ENCODE assay signal across 15 cellular contexts in the genomic region with DNA sequence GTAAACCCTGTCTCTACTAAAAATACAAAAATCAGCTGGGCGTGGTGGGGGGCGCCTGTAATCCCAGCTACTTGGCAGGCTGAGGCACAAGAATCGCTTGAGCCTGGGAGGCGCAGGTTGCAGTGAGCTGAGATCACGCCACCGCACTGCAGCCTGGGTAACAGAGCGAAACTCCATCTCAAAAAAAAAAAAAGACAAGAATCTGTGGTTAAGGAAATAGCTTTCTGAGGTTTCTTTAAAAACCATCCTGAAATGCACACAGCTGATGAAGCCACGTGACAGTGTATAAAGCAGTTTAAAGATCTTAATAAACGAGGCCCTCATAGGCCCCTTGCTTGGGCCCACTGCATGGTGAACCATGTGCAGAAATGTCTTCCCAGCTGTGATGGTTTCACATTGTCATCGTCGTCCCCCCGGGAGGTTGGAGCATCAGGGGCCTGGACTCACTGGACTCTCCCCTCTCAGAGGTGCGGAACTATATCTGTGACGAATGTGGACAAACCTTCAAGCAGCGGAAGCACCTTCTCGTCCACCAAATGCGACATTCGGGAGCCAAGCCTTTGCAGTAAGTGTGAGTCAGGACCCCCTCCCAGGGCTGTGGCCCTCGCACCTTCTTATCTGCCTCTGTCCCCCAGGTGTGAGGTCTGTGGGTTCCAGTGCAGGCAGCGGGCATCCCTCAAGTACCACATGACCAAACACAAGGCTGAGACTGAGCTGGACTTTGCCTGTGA. TPM values are rescaled to one million over a fixed set of nuclear protein-coding genes. Genes with fewer than 3 reads are reported as not detected.
DNase-seq lines count a peak whose midpoint lies in the region; ATAC-seq and TF ChIP-seq lines count a peak whose summit lies in the region.
"Had no signal": no experiment of that assay in that cellular context is flagged by ENCODE, and none has a peak within 500 bp of the region (broad histone marks: within the 10 kb centered on the region; RNA-seq: fewer than 3 reads in every experiment).

No MANE protein-coding gene starts in this region.

- H2AFZ ChIP-seq in HCT116 (ENCODE audit: low read depth, low read length, poor library complexity, severe bottlenecking), result no peak overlapping the region
- H2AFZ ChIP-seq in osteoblast (ENCODE audit: low read length), result no peak overlapping the region

- no peaks in the 10 kb centered on the region for H3K9me2 ChIP-seq in HCT116 (ENCODE audit: insufficient read depth)

- H3K9ac ChIP-seq in HCT116 (ENCODE audit: low read length), result no peak overlapping the region

- H4K20me1 ChIP-seq in HCT116 (ENCODE audit: insufficient read depth), result no peaks in the 10 kb centered on the region; the same call in 1 of the 2 replicates
- peaks cover 12% of the 10 kb centered on the region for H4K20me1 ChIP-seq in osteoblast (ENCODE audit: insufficient read depth, low read length)

- H3K9me3 Mint-ChIP-seq in activated naive CD4-positive, alpha-beta T cell treated with anti-CD3 and anti-CD28 coated beads, Interleukin-2, amount 50 U/mL, for 24 hours, result no peaks in the 10 kb centered on the region
- no peaks in the 10 kb centered on the region for H3K9me3 Mint-ChIP-seq in osteocyte (ENCODE audit: unreplicated experiment)
- H3K9me3 Mint-ChIP-seq: dendritic cell treated with granulocyte-macrophage colony-stimulating factor and Interleukin-4, amounts not matched to agents 40 ng/mL and 50 ng/mL, for 4 days had no signal

- BruUV-seq in HCT116 (replicated peaks; lab: Mats Ljungman, UMichigan), result no TSS peak

- RAD21 ChIA-PET in HCT116 (lab: Charles Lee; ENCODE audit: low non-redundant PET in 1 of 2, low total read pairs in 2 of 2, uncharacterized antibody in 2 of 2, unreplicated experiment in 2 of 2), result no interaction called here

- peak overlapping the region; percentile 19; the same call in 1 of the 2 replicates for H3K27ac ChIP-seq in HCT116 (ENCODE audit: low read depth, low read length)
- H3K27ac ChIP-seq in osteoblast (ENCODE audit: low read depth, low read length), result no peak overlapping the region
- H3K27ac ChIP-seq: right atrium auricular region, tibial artery, WERI-Rb-1 had no signal

- no peak for TF ChIP-seq CTCF in HCT116 (IDR thresholded peaks at IDR 0.05 in 2 of 3, conservative IDR thresholded peaks at IDR 0.05 in 1 of 3; ENCODE audit: borderline replicate concordance in 1 of 3, insufficient read depth in 1 of 3, low read depth in 2 of 3, low read length in 2 of 3)
- no peak for TF ChIP-seq CTCF in osteoblast (IDR thresholded peaks at IDR 0.05; ENCODE audit: extremely low read depth, low read depth, low read length)
- no peak for TF ChIP-seq CTCF in osteocyte (IDR thresholded peaks at IDR 0.05)

- ATAC-seq in HCT116 (no peak), GM18868 (IDR thresholded peaks at IDR 0.05; ENCODE audit: unreplicated experiment) (no peak)
- ATAC-seq: Right ventricle myocardium inferior had no signal

- TF ChIP-seq POLR2A in HCT116 (IDR thresholded peaks at IDR 0.05; ENCODE audit: borderline replicate concordance, extremely low read depth, insufficient read depth, insufficient read length), result no peak

- H3K27me3 ChIP-seq in HCT116 (ENCODE audit: insufficient read depth, low read length), result no peaks in the 10 kb centered on the region
- H3K27me3 ChIP-seq in osteoblast (ENCODE audit: insufficient read depth, low read length), result no peaks in the 10 kb centered on the region
- H3K27me3 ChIP-seq: right atrium auricular region, tibial artery had no signal

- no peak overlapping the region for H3K4me3 Mint-ChIP-seq in activated naive CD4-positive, alpha-beta T cell treated with anti-CD3 and anti-CD28 coated beads, Interleukin-2, amount 50 U/mL, for 24 hours
- no peak overlapping the region for H3K4me3 Mint-ChIP-seq in osteocyte (ENCODE audit: unreplicated experiment)
- H3K4me3 Mint-ChIP-seq: dendritic cell treated with granulocyte-macrophage colony-stimulating factor and Interleukin-4, amounts not matched to agents 40 ng/mL and 50 ng/mL, for 4 days had no signal

- intact Hi-C loops in HCT116 (cut with micrococcal nuclease), result loop anchor here (5.0 kb wide), 1 partner anchor 50 kb away; no protein-coding TSS in a partner anchor

- H3K79me2 ChIP-seq in HCT116 (ENCODE audit: insufficient read depth, low read length) (peaks cover 8% of the 10 kb centered on the region; the same call in 1 of the 2 replicates), osteoblast (ENCODE audit: insufficient read depth, low read length) (peaks cover 8% of the 10 kb centered on the region)

- no peaks in the 10 kb centered on the region for H3K9me3 ChIP-seq in HCT116 (ENCODE audit: control insufficient read depth in 1 of 2, insufficient read depth in 1 of 2, low read depth in 1 of 2, low read length in 2 of 2)
- no peaks in the 10 kb centered on the region for H3K9me3 ChIP-seq in osteoblast (ENCODE audit: low read depth, low read length)
- H3K9me3 ChIP-seq: right atrium auricular region, tibial artery had no signal

- H3K4me1 Mint-ChIP-seq in activated naive CD4-positive, alpha-beta T cell treated with anti-CD3 and anti-CD28 coated beads, Interleukin-2, amount 50 U/mL, for 24 hours, result peaks cover 40% of the 10 kb centered on the region
- no peaks in the 10 kb centered on the region for H3K4me1 Mint-ChIP-seq in osteocyte (ENCODE audit: unreplicated experiment)

- POLR2A ChIA-PET in HCT116 (lab: Charles Lee), result no interaction called here

- H3K4me2 ChIP-seq in HCT116 (ENCODE audit: low read length) (no peak overlapping the region), osteoblast (ENCODE audit: insufficient read depth, low read length) (no peak overlapping the region)

- DNase-seq in HCT116 (ENCODE audit: low read depth, low spot score) (no peak), T-helper 9 cell (peak; percentile 40), osteoblast (ENCODE audit: insufficient read length, low spot score, missing footprints) (peak; percentile 11), NCI-H2227 treated with DMSO at 0.1 percent for 48 hours (lab: John Stamatoyannopoulos, UW) (no peak), osteocyte (ENCODE audit: extremely low spot score, unreplicated experiment) (no peak), COLO668 (lab: John Stamatoyannopoulos, UW; ENCODE audit: unreplicated experiment) (no peak)
- DNase-seq: amniotic stem cell, NCI-H526 treated with DMSO at 0.1 percent for 48 hours, tibial artery, WERI-Rb-1 had no signal

- H3K27ac Mint-ChIP-seq in activated naive CD4-positive, alpha-beta T cell treated with anti-CD3 and anti-CD28 coated beads, Interleukin-2, amount 50 U/mL, for 24 hours, result peak overlapping the region; percentile 65
- H3K27ac Mint-ChIP-seq in osteocyte (ENCODE audit: unreplicated experiment), result no peak overlapping the region

- H3K4me1 ChIP-seq in HCT116 (ENCODE audit: control insufficient read depth in 1 of 2, insufficient read depth in 2 of 2, low read length in 2 of 2) (no peaks in the 10 kb centered on the region), osteoblast (ENCODE audit: insufficient read depth, low read length) (no peaks in the 10 kb centered on the region)
- H3K4me1 ChIP-seq: right atrium auricular region, tibial artery had no signal

- TF ChIP-seq RAD21 in HCT116 (IDR thresholded peaks at IDR 0.05; ENCODE audit: low read depth), result no peak

- CTCF ChIA-PET in HCT116 (lab: Charles Lee), result no interaction called here

- H3K27me3 Mint-ChIP-seq in activated naive CD4-positive, alpha-beta T cell treated with anti-CD3 and anti-CD28 coated beads, Interleukin-2, amount 50 U/mL, for 24 hours, result no peaks in the 10 kb centered on the region
- no peaks in the 10 kb centered on the region for H3K27me3 Mint-ChIP-seq in osteocyte (ENCODE audit: unreplicated experiment)
- H3K27me3 Mint-ChIP-seq: dendritic cell treated with granulocyte-macrophage colony-stimulating factor and Interleukin-4, amounts not matched to agents 40 ng/mL and 50 ng/mL, for 4 days had no signal

- H3K36me3 Mint-ChIP-seq in activated naive CD4-positive, alpha-beta T cell treated with anti-CD3 and anti-CD28 coated beads, Interleukin-2, amount 50 U/mL, for 24 hours, result peaks cover 7% of the 10 kb centered on the region
- H3K36me3 Mint-ChIP-seq in osteocyte (ENCODE audit: unreplicated experiment), result peaks cover 49% of the 10 kb centered on the region

- H3K4me3 ChIP-seq in HCT116 (replicated peaks in 1 of 2; ENCODE audit: low read depth in 1 of 2, low read length in 2 of 2) (no peak overlapping the region), osteoblast (ENCODE audit: insufficient read depth, low read length) (no peak overlapping the region)
- H3K4me3 ChIP-seq: right atrium auricular region, tibial artery had no signal

- H3K36me3 ChIP-seq in HCT116 (ENCODE audit: control insufficient read depth in 1 of 2, insufficient read depth in 2 of 2, low read length in 2 of 2), result peaks cover 76 to 82% of the 10 kb centered on the region in 2 experiments
- peaks cover 71% of the 10 kb centered on the region for H3K36me3 ChIP-seq in osteoblast (ENCODE audit: insufficient read depth, low read length)

TF ChIP-seq in HCT116, 20 proteins besides CTCF, POLR2A, EP300 and RAD21:
- TF ChIP-seq SRF (IDR thresholded peaks at IDR 0.05; ENCODE audit: low read depth) (no peak), SP1 (IDR thresholded peaks at IDR 0.05; ENCODE audit: low read depth) (no peak)

RNA-seq across cellular contexts. Expression of gene ZNF276, which starts 16.2 kb away (rescaled TPM):
- total RNA-seq in HCT116 (2021; ENCODE audit: unreplicated experiment) (49.9 TPM), osteoblast (11.5 and 12.3 TPM in 2 replicates), osteocyte (21.3 and 23.0 TPM in 2 replicates)
- polyA plus RNA-seq in HCT116 (2012), result 27.6 and 35.9 TPM in 2 replicates

RNA-seq across cellular contexts. Expression of gene VPS9D1, which starts 16.8 kb away (rescaled TPM):
- 4.2 TPM for total RNA-seq in HCT116 (2021; ENCODE audit: unreplicated experiment)
- 5.9 and 6.2 TPM in 2 replicates for polyA plus RNA-seq in HCT116 (2012)
- 13.3 and 14.5 TPM in 2 replicates for total RNA-seq in osteoblast
- 22.0 TPM in 2 replicates for total RNA-seq in osteocyte

RNA-seq across cellular contexts. Expression of gene SPATA2L, which starts 36.0 kb away (rescaled TPM):
- total RNA-seq in HCT116 (2021; ENCODE audit: unreplicated experiment) (50.5 TPM), osteoblast (12.1 and 14.8 TPM in 2 replicates), osteocyte (9.5 and 12.3 TPM in 2 replicates)
- polyA plus RNA-seq in HCT116 (2012), result 31.9 and 37.5 TPM in 2 replicates

RNA-seq across cellular contexts. Expression of gene CDK10, which starts 51.0 kb away (rescaled TPM):
- total RNA-seq in HCT116 (2021; ENCODE audit: unreplicated experiment) (165 TPM), osteoblast (24.8 and 37.6 TPM in 2 replicates), osteocyte (67.2 and 91.5 TPM in 2 replicates)
- polyA plus RNA-seq in HCT116 (2012), result 180 and 191 TPM in 2 replicates

Comparison
In these comparisons a context has a peak if more than half of its experiments do, and no peak if none do; other contexts are left out.
1. DNase-seq: peak in T-helper 9 cell (single experiment) and osteoblast (single experiment); none in HCT116 (single experiment), NCI-H2227 treated with DMSO at 0.1 percent for 48 hours (single experiment), osteocyte (single experiment) and COLO668 (single experiment).